In genomic region chr4:2922453-2923101, GRCh38 we compare ENCODE assay signal across 8 cellular contexts. TPM values are rescaled to one million over a fixed set of nuclear protein-coding genes. Genes with fewer than 3 reads are reported as not detected.
A peak's percentile ranks its signal among the peaks of the same experiment; 100 is the strongest.
DNase-seq lines count a peak whose midpoint lies in the region; ATAC-seq and TF ChIP-seq lines count a peak whose summit lies in the region.
"Not testable (repeated sequence)": the region's sequence is repeated elsewhere in the genome, so short reads cannot be mapped to it uniquely, and the experiment has no call there.

No MANE protein-coding gene starts in this region.

- TF ChIP-seq POLR2A in erythroblast (IDR thresholded peaks at IDR 0.05; ENCODE audit: low read length), result not testable (repeated sequence)

- H3K4me3 ChIP-seq in A673 (ENCODE audit: low read depth, low read length, poor library complexity, severe bottlenecking); astrocyte of the cerebellum (ENCODE audit: low read depth, low read length); left lung: not testable (repeated sequence)

- H3K27ac Mint-ChIP-seq in activated CD8-positive, alpha-beta T cell treated with anti-CD3 and anti-CD28 coated beads for 36 hours, result peak overlapping the region; percentile 82
- peak overlapping the region; percentile 77 for H3K27ac Mint-ChIP-seq in osteocyte (ENCODE audit: unreplicated experiment)

- not testable (repeated sequence) for BruUV-seq in A673 (replicated peaks; lab: Mats Ljungman, UMichigan)

- not testable (repeated sequence) for H3K9me3 Mint-ChIP-seq in activated CD8-positive, alpha-beta T cell treated with anti-CD3 and anti-CD28 coated beads for 36 hours; osteocyte (ENCODE audit: unreplicated experiment)

- CTCF ChIA-PET in A673 (lab: Charles Lee), result not testable (repeated sequence)
- CTCF ChIA-PET in activated CD8-positive, alpha-beta T cell treated with anti-CD3 and anti-CD28 coated beads for 36 hours (lab: Charles Lee), result interaction anchor here (1.2 kb wide), 1 partner anchor 16 kb away, joined by 4 read pairs; no protein-coding TSS in a partner anchor

- H3K4me1 Mint-ChIP-seq in activated CD8-positive, alpha-beta T cell treated with anti-CD3 and anti-CD28 coated beads for 36 hours (ENCODE audit: low read depth), result peaks cover 50% of the 10 kb centered on the region
- peaks cover 27% of the 10 kb centered on the region for H3K4me1 Mint-ChIP-seq in osteocyte (ENCODE audit: unreplicated experiment)

- ATAC-seq in activated CD8-positive, alpha-beta T cell treated with anti-CD3 and anti-CD28 coated beads for 36 hours; left lung: not testable (repeated sequence)

- H3K36me3 Mint-ChIP-seq in activated CD8-positive, alpha-beta T cell treated with anti-CD3 and anti-CD28 coated beads for 36 hours (ENCODE audit: low read depth), result peaks cover 43% of the 10 kb centered on the region
- peaks cover 56% of the 10 kb centered on the region for H3K36me3 Mint-ChIP-seq in osteocyte (ENCODE audit: unreplicated experiment)

- not testable (repeated sequence) for H3K27ac ChIP-seq in A673 (ENCODE audit: low read depth, low read length, poor library complexity, severe bottlenecking)
- peak overlapping the region; percentile 3 to 10 for H3K27ac ChIP-seq in left lung

- H3K4me3 Mint-ChIP-seq in activated CD8-positive, alpha-beta T cell treated with anti-CD3 and anti-CD28 coated beads for 36 hours; osteocyte (ENCODE audit: unreplicated experiment): not testable (repeated sequence)

- not testable (repeated sequence) for H3K9me3 ChIP-seq in A673 (ENCODE audit: low read depth, low read length, poor library complexity, severe bottlenecking); left lung

- H3K27me3 Mint-ChIP-seq in activated CD8-positive, alpha-beta T cell treated with anti-CD3 and anti-CD28 coated beads for 36 hours; osteocyte (ENCODE audit: unreplicated experiment): not testable (repeated sequence)

- not testable (repeated sequence) for TF ChIP-seq CTCF in A673 (conservative IDR thresholded peaks at IDR 0.05; ENCODE audit: low read depth, low read length); activated CD8-positive, alpha-beta T cell treated with anti-CD3 and anti-CD28 coated beads for 36 hours (IDR thresholded peaks at IDR 0.05); astrocyte of the cerebellum (IDR thresholded peaks at IDR 0.05; ENCODE audit: low read depth, low read length, missing control alignments); left lung (IDR thresholded peaks at IDR 0.05); osteocyte (IDR thresholded peaks at IDR 0.05)

- peak; percentile 71 for DNase-seq in A673 (ENCODE audit: low spot score)
- peak; percentile 74 for DNase-seq in H4 (ENCODE audit: low spot score)
- DNase-seq in NCI-H748 (lab: John Stamatoyannopoulos, UW; ENCODE audit: unreplicated experiment), result peak; percentile 12
- DNase-seq in activated CD8-positive, alpha-beta T cell treated with anti-CD3 and anti-CD28 coated beads for 36 hours, result peak; percentile 63
- DNase-seq in astrocyte of the cerebellum (ENCODE audit: low read depth), result peak; percentile 51
- DNase-seq in erythroblast (lab: John Stamatoyannopoulos, UW), result peak; percentile 30 to 71
- DNase-seq in left lung, result peak in 1 of 2 donors; percentile 47
- not testable (repeated sequence) for DNase-seq in osteocyte (ENCODE audit: extremely low spot score, unreplicated experiment)

- H3K36me3 ChIP-seq in A673 (ENCODE audit: insufficient read depth, low read length, poor library complexity, severe bottlenecking) (peaks cover 18% of the 10 kb centered on the region), left lung (peaks cover 0 to 69% of the 10 kb centered on the region in 2 donors)

- H3K4me1 ChIP-seq in A673 (ENCODE audit: insufficient read depth, low read length, poor library complexity, severe bottlenecking), result not testable (repeated sequence)
- H3K4me1 ChIP-seq in left lung, result peaks cover 12 to 20% of the 10 kb centered on the region in 2 donors

- in situ Hi-C loops in astrocyte of the cerebellum (cut with HindIII; ENCODE audit: low sequenced_read_pairs), result not testable (repeated sequence)

- intact Hi-C loops in A673 (cut with micrococcal nuclease; ENCODE audit: unreplicated experiment); activated CD8-positive, alpha-beta T cell treated with anti-CD3 and anti-CD28 coated beads for 36 hours (cut with micrococcal nuclease); left lung (cut with DNase I): not testable (repeated sequence)

- POLR2A ChIA-PET in A673 (lab: Charles Lee; ENCODE audit: low non-redundant PET), result not testable (repeated sequence)
- POLR2A ChIA-PET in activated CD8-positive, alpha-beta T cell treated with anti-CD3 and anti-CD28 coated beads for 36 hours (lab: Charles Lee), result interaction anchor here (0.8 to 1.7 kb wide), 2 partner anchors 13 to 111 kb away, joined by 5 read pairs; no protein-coding TSS in a partner anchor

- not testable (repeated sequence) for H3K27me3 ChIP-seq in A673 (replicated peaks; ENCODE audit: insufficient read depth, low read depth, low read length, poor library complexity); left lung

RNA-seq across cellular contexts. Expression of gene NOP14, which starts 40.6 kb away (rescaled TPM):
- total RNA-seq in A673 (2021) (60.9 and 69.9 TPM in 2 replicates), left lung (10 to 100 TPM; 20.4 to 27.3 TPM), osteocyte (29.3 and 29.6 TPM in 2 replicates)
- total RNA-seq in H4 (2014; rRNA removed; shearing (Covaris generic)), result 15.8 and 18.8 TPM in 2 replicates
- 10 to 100 TPM; 76.8 to 77.3 TPM for total RNA-seq in activated CD8-positive, alpha-beta T cell treated with anti-CD3 and anti-CD28 coated beads for 36 hours

RNA-seq across cellular contexts. Expression of gene GRK4, which starts 40.8 kb away (rescaled TPM):
- 5.9 and 7.5 TPM in 2 replicates for total RNA-seq in A673 (2021)
- total RNA-seq in H4 (2014; rRNA removed; shearing (Covaris generic)), result 1.6 and 3.3 TPM in 2 replicates
- 1 to 10 TPM; 2.8 to 3.0 TPM for total RNA-seq in activated CD8-positive, alpha-beta T cell treated with anti-CD3 and anti-CD28 coated beads for 36 hours
- total RNA-seq in left lung, result 1 to 10 TPM; 5.3 to 6.8 TPM
- 10.5 and 11.7 TPM in 2 replicates for total RNA-seq in osteocyte
